11 cellular contexts compared by ENCODE assay signal in the genomic region with DNA sequence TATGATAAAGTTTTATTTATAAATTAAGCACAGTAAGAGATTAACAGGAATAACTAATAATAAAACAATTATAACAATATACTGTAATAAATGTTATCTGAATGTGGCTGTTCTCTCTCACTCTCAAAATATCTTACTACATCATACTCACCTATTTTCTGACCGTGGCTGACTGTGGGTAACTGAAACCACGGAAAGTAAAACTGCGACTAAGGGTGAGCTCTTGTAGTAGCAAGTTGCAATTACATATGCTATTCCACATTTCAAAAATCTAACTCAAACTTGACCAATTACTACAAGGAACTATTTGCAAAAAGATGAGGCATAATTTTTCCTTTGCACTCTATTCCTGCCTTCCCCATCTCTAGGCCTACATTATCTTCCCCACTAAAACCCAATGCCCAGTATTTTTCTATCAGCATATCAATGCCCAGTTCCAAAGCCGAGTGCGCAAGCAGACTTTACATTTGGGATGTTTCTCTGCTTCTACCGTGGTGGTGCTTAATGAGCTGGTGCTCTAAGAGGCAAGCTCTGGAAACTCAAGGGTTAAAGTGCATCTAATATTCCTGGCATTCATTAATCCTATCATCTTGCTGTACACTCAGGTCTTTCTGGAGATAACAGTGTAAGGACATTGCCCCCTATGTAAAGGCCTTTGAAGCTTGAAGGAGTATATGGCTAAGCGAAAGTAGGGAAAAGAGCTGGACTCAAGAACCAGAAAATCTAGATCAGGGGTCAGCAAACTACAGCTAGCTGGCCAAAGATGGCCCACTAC. TPM values are rescaled to one million over a fixed set of nuclear protein-coding genes. Genes with fewer than 3 reads are reported as not detected.
DNase-seq lines count a peak whose midpoint lies in the region; ATAC-seq, FAIRE-seq and TF ChIP-seq lines count a peak whose summit lies in the region.
"Had no signal": no experiment of that assay in that cellular context is flagged by ENCODE, and none has a peak within 500 bp of the region (broad histone marks: within the 10 kb centered on the region; RNA-seq: fewer than 3 reads in every experiment).

No MANE protein-coding gene starts in this region.

- TF ChIP-seq CTCF in HepG2 (CRISPR knock-in tag; IDR thresholded peaks at IDR 0.05) = no peak
- no peak for TF ChIP-seq CTCF in right lobe of liver (IDR thresholded peaks at IDR 0.05)
- TF ChIP-seq CTCF in vagina (IDR thresholded peaks at IDR 0.05) = no peak

- peak overlapping the region; percentile 25; the same call in 1 of the 2 replicates for H3K9ac ChIP-seq in HepG2 (ENCODE audit: insufficient read depth, low read depth, low read length)

- no peaks in the 10 kb centered on the region for H4K20me1 ChIP-seq in HepG2 (ENCODE audit: insufficient read depth, low read length)

- CTCF ChIA-PET in HepG2 (lab: Yijun Ruan, JAX; ENCODE audit: low intra/inter-chr PET ratio, low total read pairs) = no interaction called here

- DNase-seq in HepG2 (ENCODE audit: low spot score) (no peak), right lobe of liver (no peak), vagina (ENCODE audit: extremely low spot score in 2 of 2) (no peak), NCI-H2227 treated with DMSO at 0.1 percent for 48 hours (lab: John Stamatoyannopoulos, UW) (no peak)
- DNase-seq in effector memory CD8-positive, alpha-beta T cell = no peak
- DNase-seq: KG1, ovary had no signal

- H3K9me3 Mint-ChIP-seq in effector memory CD8-positive, alpha-beta T cell = no peaks in the 10 kb centered on the region

- TF ChIP-seq RAD21 in HepG2 (CRISPR knock-in tag; IDR thresholded peaks at IDR 0.05) = no peak

- BruUV-seq in HepG2 (replicated peaks; lab: Mats Ljungman, UMichigan) = no TSS peak

- no peak overlapping the region for H3K4me3 Mint-ChIP-seq in effector memory CD8-positive, alpha-beta T cell
- H3K4me3 Mint-ChIP-seq: CD14-positive monocyte had no signal

- no peaks in the 10 kb centered on the region for H3K36me3 ChIP-seq in HepG2 (replicated peaks in 1 of 2; ENCODE audit: control insufficient read depth in 1 of 2, insufficient read depth in 2 of 2, low read length in 2 of 2)
- no peaks in the 10 kb centered on the region for H3K36me3 ChIP-seq in right lobe of liver
- H3K36me3 ChIP-seq in vagina = no peaks in the 10 kb centered on the region
- H3K36me3 ChIP-seq: ovary had no signal

- H3K27me3 Mint-ChIP-seq in effector memory CD8-positive, alpha-beta T cell = no peaks in the 10 kb centered on the region

- H3K27ac Mint-ChIP-seq in effector memory CD8-positive, alpha-beta T cell = peak overlapping the region; percentile 59 to 81

- ATAC-seq in HepG2 = no peak
- ATAC-seq in right lobe of liver = no peak
- peak; percentile 76 for ATAC-seq in HG03280 (IDR thresholded peaks at IDR 0.05; ENCODE audit: unreplicated experiment)
- peak; percentile 51 for ATAC-seq in effector memory CD8-positive, alpha-beta T cell (replicated peaks)
- ATAC-seq in GM19035 (IDR thresholded peaks at IDR 0.05; ENCODE audit: unreplicated experiment) = no peak
- no peak for ATAC-seq in GM21526 (IDR thresholded peaks at IDR 0.05; ENCODE audit: low FRiP score, unreplicated experiment)

- in situ Hi-C loops in HepG2 (cut with HindIII; ENCODE audit: extremely low pct_ligation_motif_present, low pct_unique_long_range_greater_than_20kb) = no loop called here

- no peak overlapping the region; a peak in 1 of 6 replicates for H3K4me3 ChIP-seq in HepG2 (replicated peaks in 1 of 3; ENCODE audit: insufficient read depth in 1 of 3, low read depth in 2 of 3, low read length in 3 of 3)
- H3K4me3 ChIP-seq in right lobe of liver = no peak overlapping the region
- H3K4me3 ChIP-seq in vagina = no peak overlapping the region
- H3K4me3 ChIP-seq: ovary had no signal

- H3K27ac ChIP-seq in HepG2 (ENCODE audit: extremely low read length, insufficient read depth, low read length) (peak overlapping the region; percentile 83), right lobe of liver (peak overlapping the region in 1 of 3 donors; percentile 41), vagina (peak overlapping the region; percentile 17)
- H3K27ac ChIP-seq: ovary had no signal

- TF ChIP-seq POLR2A in HepG2 (IDR thresholded peaks at IDR 0.05; ENCODE audit: insufficient read depth in 1 of 2, low read depth in 2 of 2, low read length in 2 of 2) = no peak
- TF ChIP-seq POLR2A in right lobe of liver (IDR thresholded peaks at IDR 0.05) = no peak
- no peak for TF ChIP-seq POLR2A in vagina (IDR thresholded peaks at IDR 0.05)

- no peaks in the 10 kb centered on the region for H3K27me3 ChIP-seq in HepG2 (ENCODE audit: control insufficient read depth in 1 of 2, insufficient read depth in 2 of 2, low read length in 2 of 2)
- no peaks in the 10 kb centered on the region for H3K27me3 ChIP-seq in right lobe of liver
- no peaks in the 10 kb centered on the region for H3K27me3 ChIP-seq in vagina
- H3K27me3 ChIP-seq: ovary had no signal

- peaks cover 27 to 46% of the 10 kb centered on the region in 2 donors for H3K4me1 Mint-ChIP-seq in effector memory CD8-positive, alpha-beta T cell (ENCODE audit: low read depth in 2 of 2)

- FAIRE-seq in HepG2 (lab: Jason Lieb, UNC) = no peak

- peaks cover 6% of the 10 kb centered on the region for H3K36me3 Mint-ChIP-seq in effector memory CD8-positive, alpha-beta T cell (ENCODE audit: insufficient read depth)

- POLR2A ChIA-PET in HepG2 (lab: Yijun Ruan, JAX) = interaction anchor here (1.5 kb wide), 1 partner anchor 37 kb away, joined by 4 read pairs; a partner anchor contains a TSS

- H3K4me1 ChIP-seq in HepG2 (ENCODE audit: insufficient read depth, low read length) = peaks cover 73% of the 10 kb centered on the region
- peaks cover 0 to 58% (median 8%) of the 10 kb centered on the region in 4 donors for H3K4me1 ChIP-seq in right lobe of liver
- peaks cover 68% of the 10 kb centered on the region for H3K4me1 ChIP-seq in vagina

- intact Hi-C loops in HepG2 (cut with micrococcal nuclease; ENCODE audit: unreplicated experiment) (no loop called here), right lobe of liver (cut with DNase I) (no loop called here), vagina (cut with DNase I) (no loop called here)

- peaks cover 64% of the 10 kb centered on the region for H3K79me2 ChIP-seq in HepG2 (ENCODE audit: insufficient read depth, low read length)

- no peak for TF ChIP-seq EP300 in HepG2 (IDR thresholded peaks at IDR 0.05; ENCODE audit: low read depth in 2 of 2, low read length in 2 of 2)
- TF ChIP-seq EP300 in HepG2 (CRISPR knock-in tag; IDR thresholded peaks at IDR 0.05; ENCODE audit: borderline replicate concordance) = no peak

- no peaks in the 10 kb centered on the region for H3K9me3 ChIP-seq in HepG2 (ENCODE audit: low read length)
- no peaks in the 10 kb centered on the region for H3K9me3 ChIP-seq in right lobe of liver
- H3K9me3 ChIP-seq in vagina = no peaks in the 10 kb centered on the region
- H3K9me3 ChIP-seq: ovary had no signal

- no peak overlapping the region for H2AFZ ChIP-seq in HepG2 (ENCODE audit: low read length)

- H3K4me2 ChIP-seq in HepG2 (ENCODE audit: low read depth, low read length) = peak overlapping the region; percentile 25; the same call in 1 of the 2 replicates

- 70% methylated on average over 7 of the region's 7 CpGs for WGBS in HepG2 (ENCODE audit: low lambda C conversion rate)
- 77% methylated on average over 7 of the region's 7 CpGs for WGBS in right lobe of liver (ENCODE audit: insufficient coverage, low coverage, low lambda C conversion rate, missing lambda C conversion rate)

RNA-seq across cellular contexts. Expression of a gene that starts 6.7 kb away (rescaled TPM):
- total RNA-seq in HepG2 (2016; rRNA removed; fragmentation: Illumina TruSeq; extraction: Trizol) (45.3 and 53.2 TPM in 2 replicates), right lobe of liver (10 to 100 TPM; 20.8 to 43.2 (median 28.8) TPM), vagina (55.7 TPM)
- total RNA-seq in HepG2 (2016; cell fraction: cytosol; rRNA removed; fragmentation: Illumina TruSeq; extraction: Trizol; ENCODE audit: low read depth) = 13.8 and 14.6 TPM in 2 replicates
- total RNA-seq in HepG2 (2016; cell fraction: insoluble cytoplasmic fraction; rRNA removed; fragmentation: Illumina TruSeq; extraction: Trizol) = 46.3 and 55.2 TPM in 2 replicates
- 13.3 and 14.5 TPM in 2 replicates for total RNA-seq in HepG2 (2016; cell fraction: membrane; rRNA removed; fragmentation: Illumina TruSeq; extraction: Trizol)
- total RNA-seq in HepG2 (2016; cell fraction: nucleus; rRNA removed; fragmentation: Illumina TruSeq; extraction: Trizol) = 47.1 and 49.4 TPM in 2 replicates
- polyA plus RNA-seq in HepG2 (2011; rRNA removed) = 26.4 and 28.5 TPM in 2 replicates
- polyA plus RNA-seq in HepG2 (2011; cell fraction: cytosol; rRNA removed) = 16.4 and 21.4 TPM in 2 replicates
- 62.7 and 74.7 TPM in 2 replicates for polyA plus RNA-seq in HepG2 (2011; cell fraction: nucleus; rRNA removed)
- 25.2 and 26.1 TPM in 2 replicates for polyA plus RNA-seq in HepG2 (2012)
- 3.8 and 4.3 TPM in 2 replicates for polyA plus RNA-seq in HepG2 (2016; cell fraction: cytosol; fragmentation: Illumina TruSeq; extraction: Trizol; ENCODE audit: low read depth)
- polyA plus RNA-seq in HepG2 (2016; cell fraction: insoluble cytoplasmic fraction; fragmentation: Illumina TruSeq; extraction: Trizol; ENCODE audit: low read depth) = 44.0 and 44.3 TPM in 2 replicates
- polyA plus RNA-seq in HepG2 (2016; cell fraction: membrane; fragmentation: Illumina TruSeq; extraction: Trizol; ENCODE audit: low read depth) = 5.2 and 5.6 TPM in 2 replicates
- 61.7 and 67.8 TPM in 2 replicates for polyA plus RNA-seq in HepG2 (2016; cell fraction: nucleus; fragmentation: Illumina TruSeq; extraction: Trizol; ENCODE audit: insufficient read depth, low read depth)
- 104 and 131 TPM in 2 replicates for polyA minus RNA-seq in HepG2 (2011; rRNA and poly(A)+ RNA removed; ENCODE audit: low replicate concordance)
- polyA minus RNA-seq in HepG2 (2011; cell fraction: cytosol; rRNA and poly(A)+ RNA removed) = 27.9 and 30.3 TPM in 2 replicates
- 110 and 122 TPM in 2 replicates for polyA minus RNA-seq in HepG2 (2011; cell fraction: nucleus; rRNA and poly(A)+ RNA removed)

RNA-seq across cellular contexts. Expression of a gene that starts 37.2 kb away (rescaled TPM):
- total RNA-seq in HepG2 (2016; rRNA removed; fragmentation: Illumina TruSeq; extraction: Trizol) (7.0 and 11.2 TPM in 2 replicates), right lobe of liver (1 to 10 TPM in 3 of 6 experiments, under 1 TPM in 1, not detected in 2; 0.62 to 2.6 (median 1.4) TPM), vagina (2.9 TPM)
- 4.9 and 5.3 TPM in 2 replicates for total RNA-seq in HepG2 (2016; cell fraction: cytosol; rRNA removed; fragmentation: Illumina TruSeq; extraction: Trizol; ENCODE audit: low read depth)
- 8.3 and 10.2 TPM in 2 replicates for total RNA-seq in HepG2 (2016; cell fraction: insoluble cytoplasmic fraction; rRNA removed; fragmentation: Illumina TruSeq; extraction: Trizol)
- total RNA-seq in HepG2 (2016; cell fraction: membrane; rRNA removed; fragmentation: Illumina TruSeq; extraction: Trizol) = 5.7 and 6.2 TPM in 2 replicates
- 3.8 and 3.9 TPM in 2 replicates for total RNA-seq in HepG2 (2016; cell fraction: nucleus; rRNA removed; fragmentation: Illumina TruSeq; extraction: Trizol)
- polyA plus RNA-seq in HepG2 (2011; rRNA removed) = 4.0 and 4.3 TPM in 2 replicates
- 5.1 and 5.3 TPM in 2 replicates for polyA plus RNA-seq in HepG2 (2011; cell fraction: cytosol; rRNA removed)
- polyA plus RNA-seq in HepG2 (2011; cell fraction: nucleus; rRNA removed) = 1.4 and 1.5 TPM in 2 replicates
- 2.9 and 5.9 TPM in 2 replicates for polyA plus RNA-seq in HepG2 (2012)
- 7.3 and 11.4 TPM in 2 replicates for polyA plus RNA-seq in HepG2 (2016; cell fraction: cytosol; fragmentation: Illumina TruSeq; extraction: Trizol; ENCODE audit: low read depth)
- 12.5 and 14.4 TPM in 2 replicates for polyA plus RNA-seq in HepG2 (2016; cell fraction: insoluble cytoplasmic fraction; fragmentation: Illumina TruSeq; extraction: Trizol; ENCODE audit: low read depth)
- polyA plus RNA-seq in HepG2 (2016; cell fraction: membrane; fragmentation: Illumina TruSeq; extraction: Trizol; ENCODE audit: low read depth) = 5.9 and 8.0 TPM in 2 replicates
- polyA plus RNA-seq in HepG2 (2016; cell fraction: nucleus; fragmentation: Illumina TruSeq; extraction: Trizol; ENCODE audit: insufficient read depth, low read depth) = 6.1 and 6.5 TPM in 2 replicates
- polyA minus RNA-seq in HepG2 (2011; rRNA and poly(A)+ RNA removed; ENCODE audit: low replicate concordance) = 0.82 and 2.6 TPM in 2 replicates
- not detected in 2 replicates for polyA minus RNA-seq in HepG2 (2011; cell fraction: cytosol; rRNA and poly(A)+ RNA removed)
- polyA minus RNA-seq in HepG2 (2011; cell fraction: nucleus; rRNA and poly(A)+ RNA removed) = 1.7 and 3.4 TPM in 2 replicates

RNA-seq across cellular contexts. Expression of a gene that starts 57.3 kb away (rescaled TPM):
- total RNA-seq in HepG2 (2016; rRNA removed; fragmentation: Illumina TruSeq; extraction: Trizol) (not detected in 2 replicates), right lobe of liver (1 to 10 TPM in 1 of 6 experiments, under 1 TPM in 1, not detected in 4; 0.59 to 1.7 TPM), vagina (not detected)
- total RNA-seq in HepG2 (2016; cell fraction: cytosol; rRNA removed; fragmentation: Illumina TruSeq; extraction: Trizol; ENCODE audit: low read depth) = not detected in 2 replicates
- total RNA-seq in HepG2 (2016; cell fraction: insoluble cytoplasmic fraction; rRNA removed; fragmentation: Illumina TruSeq; extraction: Trizol) = not detected in 2 replicates
- not detected in 2 replicates for total RNA-seq in HepG2 (2016; cell fraction: membrane; rRNA removed; fragmentation: Illumina TruSeq; extraction: Trizol)
- not detected in 2 replicates for total RNA-seq in HepG2 (2016; cell fraction: nucleus; rRNA removed; fragmentation: Illumina TruSeq; extraction: Trizol)
- 0.05 and 0.36 TPM in 2 replicates for polyA plus RNA-seq in HepG2 (2011; rRNA removed)
- polyA plus RNA-seq in HepG2 (2011; cell fraction: cytosol; rRNA removed) = 0.08 and 0.17 TPM in 2 replicates
- 0.47 and 0.83 TPM in 2 replicates for polyA plus RNA-seq in HepG2 (2011; cell fraction: nucleus; rRNA removed)
- not detected in 2 replicates for polyA plus RNA-seq in HepG2 (2012)
- polyA plus RNA-seq in HepG2 (2016; cell fraction: cytosol; fragmentation: Illumina TruSeq; extraction: Trizol; ENCODE audit: low read depth) = not detected in 2 replicates
- not detected in 2 replicates for polyA plus RNA-seq in HepG2 (2016; cell fraction: insoluble cytoplasmic fraction; fragmentation: Illumina TruSeq; extraction: Trizol; ENCODE audit: low read depth)
- polyA plus RNA-seq in HepG2 (2016; cell fraction: membrane; fragmentation: Illumina TruSeq; extraction: Trizol; ENCODE audit: low read depth) = not detected in 2 replicates
- not detected in 2 replicates for polyA plus RNA-seq in HepG2 (2016; cell fraction: nucleus; fragmentation: Illumina TruSeq; extraction: Trizol; ENCODE audit: insufficient read depth, low read depth)
- 0.66 and 5.5 TPM in 2 replicates for polyA minus RNA-seq in HepG2 (2011; rRNA and poly(A)+ RNA removed; ENCODE audit: low replicate concordance)
- not detected in 2 replicates for polyA minus RNA-seq in HepG2 (2011; cell fraction: cytosol; rRNA and poly(A)+ RNA removed)
- 0.62 TPM in 1 of 2 replicates, not detected in the other for polyA minus RNA-seq in HepG2 (2011; cell fraction: nucleus; rRNA and poly(A)+ RNA removed)

Comparison
In these comparisons a context has a peak if more than half of its experiments do, and no peak if none do; other contexts are left out.
1. ATAC-seq: peak in HG03280 (single experiment) and effector memory CD8-positive, alpha-beta T cell (single experiment); none in HepG2 (single experiment), right lobe of liver (0 of 4), GM19035 (single experiment) and GM21526 (single experiment).